ENCODE assay signal across 16 cellular contexts in the genomic region with DNA sequence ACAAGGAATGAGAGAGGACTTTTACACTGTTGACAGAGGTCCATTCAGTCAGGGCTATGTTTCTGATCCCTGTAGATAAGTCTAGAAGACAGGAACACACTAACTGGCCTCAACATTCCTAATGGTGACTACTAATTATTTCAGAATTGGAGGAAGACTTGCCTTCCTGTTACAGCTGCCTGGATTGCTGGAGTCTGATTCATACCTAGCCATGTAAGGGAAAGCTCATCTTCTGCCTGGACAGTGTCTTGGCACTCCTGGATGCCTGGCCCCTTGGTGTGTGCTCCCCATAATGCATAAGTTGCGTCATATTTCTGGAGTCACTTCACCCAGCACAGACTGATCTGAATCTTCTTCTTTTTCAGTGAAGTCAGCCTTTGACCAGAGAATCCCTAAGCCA.
A peak's percentile ranks its signal among the peaks of the same experiment; 100 is the strongest.
DNase-seq lines count a peak whose midpoint lies in the region; ATAC-seq, FAIRE-seq and TF ChIP-seq lines count a peak whose summit lies in the region.
"Had no signal": no experiment of that assay in that cellular context is flagged by ENCODE, and none has a peak within 500 bp of the region (broad histone marks: within the 10 kb centered on the region; RNA-seq: fewer than 3 reads in every experiment).

No MANE protein-coding gene starts in this region.

- FAIRE-seq in HTR-8/SVneo (lab: Jason Lieb, UNC), result no peak
- FAIRE-seq: endometrium had no signal

- H3K4me3 ChIP-seq in GM23248 (no peak overlapping the region), fibroblast of pulmonary artery (replicated peaks; ENCODE audit: low read depth, low read length) (no peak overlapping the region), sigmoid colon (no peak overlapping the region)
- H3K4me3 ChIP-seq: left ventricle myocardium inferior had no signal

- intact Hi-C loops in sigmoid colon (cut with DNase I), result no loop called here

- H3K4me1 ChIP-seq in GM23248 (ENCODE audit: insufficient read depth) (peaks cover 38% of the 10 kb centered on the region), sigmoid colon (peaks cover 0 to 12% (median 6%) of the 10 kb centered on the region in 4 donors)
- H3K4me1 ChIP-seq: left ventricle myocardium inferior had no signal

- peak; percentile 93 for DNase-seq in GM23248
- peak; percentile 74 for DNase-seq in fibroblast of pulmonary artery (ENCODE audit: low read depth)
- peak; percentile 71 for DNase-seq in sigmoid colon
- no peak for DNase-seq in caudate nucleus (lab: John Stamatoyannopoulos, UW)
- DNase-seq in MV-4-11 (lab: John Stamatoyannopoulos, UW), result no peak
- no peak for DNase-seq in NCI-H345 treated with DMSO at 0.1 percent for 48 hours (lab: John Stamatoyannopoulos, UW; ENCODE audit: unreplicated experiment)
- no peak for DNase-seq in HTR-8/SVneo (ENCODE audit: insufficient read length, low spot score)
- DNase-seq: activated CD8-positive, alpha-beta memory T cell treated with anti-CD3 and anti-CD28 coated beads for 24 hours; activated effector memory CD4-positive, alpha-beta T cell treated with anti-CD3 and anti-CD28 coated beads, Interleukin-2, amount 50 U/mL, for 16 hours; hippocampal formation; left ventricle myocardium inferior; naive thymus-derived CD8-positive, alpha-beta T cell; NCI-H1048 had no signal

- H3K27ac ChIP-seq in GM23248, result peak overlapping the region; percentile 71
- peak overlapping the region in 2 of 4 donors; percentile 46 to 58 for H3K27ac ChIP-seq in sigmoid colon
- H3K27ac ChIP-seq in caudate nucleus (ENCODE audit: low read depth, low read length), result no peak overlapping the region
- H3K27ac ChIP-seq: left ventricle myocardium inferior had no signal

- H3F3A ChIP-seq in GM23248 (ENCODE audit: insufficient read depth), result peaks cover 26% of the 10 kb centered on the region

- TF ChIP-seq CTCF in fibroblast of pulmonary artery (IDR thresholded peaks at IDR 0.05; ENCODE audit: low read length, missing control alignments) (no peak), sigmoid colon (IDR thresholded peaks at IDR 0.05) (no peak)

- in situ Hi-C loops in GM23248 (cut with MboI), result loop anchor here (25.0 kb wide), 1 partner anchor 488 kb away; no protein-coding TSS in a partner anchor

- H3K79me2 ChIP-seq in GM23248 (ENCODE audit: insufficient read depth), result no peaks in the 10 kb centered on the region

- no peak overlapping the region for H2AFZ ChIP-seq in GM23248

- peak overlapping the region; percentile 29 for H3K4me2 ChIP-seq in GM23248 (ENCODE audit: unreplicated experiment)

- H3K9me3 ChIP-seq in GM23248 (ENCODE audit: low read depth) (no peaks in the 10 kb centered on the region), sigmoid colon (no peaks in the 10 kb centered on the region)
- H3K9me3 ChIP-seq: left ventricle myocardium inferior had no signal

- H3K36me3 ChIP-seq in GM23248 (ENCODE audit: low read depth) (no peaks in the 10 kb centered on the region), sigmoid colon (no peaks in the 10 kb centered on the region)
- H3K36me3 ChIP-seq: left ventricle myocardium inferior had no signal

- 0 to 5% methylated on average over 1 of the region's 1 CpG for WGBS in GM23248 (ENCODE audit: low coverage in 1 of 2, low lambda C conversion rate in 2 of 2, missing lambda C conversion rate in 2 of 2), 2 experiments
- 92 to 95% methylated on average over 1 of the region's 1 CpG for WGBS in sigmoid colon, 2 donors

- peak; percentile 90 for ATAC-seq in SK-N-SH treated with all-trans-retinoic acid at 6 μM for 48 hours
- ATAC-seq: naive thymus-derived CD8-positive, alpha-beta T cell; stimulated activated effector memory CD8-positive, alpha-beta T cell treated with anti-CD3 and anti-CD28 coated beads, Interleukin-12 subunit alpha, Interleukin-12 subunit beta, amount 100 ng/mL, for 72 hours had no signal

- H3K9ac ChIP-seq in GM23248, result no peak overlapping the region

- H3K27me3 ChIP-seq in GM23248 (replicated peaks; ENCODE audit: insufficient read depth), result no peaks in the 10 kb centered on the region
- H3K27me3 ChIP-seq in sigmoid colon, result no peaks in the 10 kb centered on the region

- no peaks in the 10 kb centered on the region for H3K9me2 ChIP-seq in GM23248 (ENCODE audit: insufficient read depth)

- TF ChIP-seq EP300 in sigmoid colon (IDR thresholded peaks at IDR 0.05), result peak in 1 of 4 donors; percentile 45

- no peak for TF ChIP-seq POLR2A in sigmoid colon (IDR thresholded peaks at IDR 0.05)

- no peaks in the 10 kb centered on the region for H4K20me1 ChIP-seq in GM23248 (ENCODE audit: insufficient read depth)

TF ChIP-seq in SK-N-SH treated with all-trans-retinoic acid at 6 μM for 48 hours, 23 proteins besides CTCF, POLR2A, EP300 and RAD21:
- TF ChIP-seq TOX (CRISPR knock-in tag; IDR thresholded peaks at IDR 0.05; ENCODE audit: borderline replicate concordance) (no peak), RARB (CRISPR knock-in tag; IDR thresholded peaks at IDR 0.05) (no peak), SNAI2 (CRISPR knock-in tag; IDR thresholded peaks at IDR 0.05) (no peak), TCF4 (CRISPR knock-in tag; IDR thresholded peaks at IDR 0.05; ENCODE audit: borderline replicate concordance) (no peak)

Comparison
In these comparisons a context has a peak if more than half of its experiments do, and no peak if none do; other contexts are left out.
1. DNase-seq: peak in GM23248 (single experiment), fibroblast of pulmonary artery (single experiment) and sigmoid colon (single experiment); none in caudate nucleus (0 of 61), MV-4-11 (single experiment), NCI-H345 treated with DMSO at 0.1 percent for 48 hours (single experiment) and HTR-8/SVneo (single experiment).